12 cellular contexts compared by ENCODE assay signal in genomic region chr20:50395258-50395729, GRCh38.
A peak's percentile ranks its signal among the peaks of the same experiment; 100 is the strongest.
DNase-seq lines count a peak whose midpoint lies in the region; ATAC-seq and TF ChIP-seq lines count a peak whose summit lies in the region.
"Had no signal": no experiment of that assay in that cellular context is flagged by ENCODE, and none has a peak within 500 bp of the region (broad histone marks: within the 10 kb centered on the region; RNA-seq: fewer than 3 reads in every experiment).

No MANE protein-coding gene starts in this region.

- ATAC-seq in HG02642 (IDR thresholded peaks at IDR 0.05; ENCODE audit: poor library complexity, unreplicated experiment): no peak

- intact Hi-C loops in sigmoid colon (cut with DNase I): no loop called here

- H3K9me2 ChIP-seq in hepatocyte (replicated peaks; ENCODE audit: insufficient read depth): no peaks in the 10 kb centered on the region

- no peak overlapping the region for H3K4me3 ChIP-seq in cardiac fibroblast (replicated peaks in 1 of 2; ENCODE audit: low read depth in 2 of 2, low read length in 2 of 2)
- H3K4me3 ChIP-seq in sigmoid colon: no peak overlapping the region
- no peak overlapping the region for H3K4me3 ChIP-seq in hepatocyte
- H3K4me3 ChIP-seq: SJCRH30 had no signal

- TF ChIP-seq CTCF in cardiac fibroblast (IDR thresholded peaks at IDR 0.05; ENCODE audit: low read depth, low read length) (no peak), sigmoid colon (IDR thresholded peaks at IDR 0.05) (no peak), hepatocyte (IDR thresholded peaks at IDR 0.05; ENCODE audit: poor library complexity) (no peak)

- no peaks in the 10 kb centered on the region for H4K20me1 ChIP-seq in hepatocyte (ENCODE audit: insufficient read depth, poor library complexity, severe bottlenecking)

- H3K27ac ChIP-seq in sigmoid colon (peak overlapping the region; percentile 71 to 87 (median 77)), hepatocyte (no peak overlapping the region)
- H3K27ac ChIP-seq: SJCRH30 had no signal

- H3K36me3 ChIP-seq in sigmoid colon (no peaks in the 10 kb centered on the region), hepatocyte (replicated peaks; ENCODE audit: insufficient read depth, low read depth) (no peaks in the 10 kb centered on the region)
- H3K36me3 ChIP-seq: SJCRH30 had no signal

- H3K27me3 ChIP-seq in sigmoid colon (no peaks in the 10 kb centered on the region), hepatocyte (no peaks in the 10 kb centered on the region)

- H3K79me2 ChIP-seq in hepatocyte: no peaks in the 10 kb centered on the region

- no peak overlapping the region for H3K4me2 ChIP-seq in hepatocyte

- H3K4me1 ChIP-seq in sigmoid colon (peaks cover 0 to 49% (median 43%) of the 10 kb centered on the region in 4 donors), hepatocyte (ENCODE audit: insufficient read depth) (peaks cover 12% of the 10 kb centered on the region)
- H3K4me1 ChIP-seq: SJCRH30 had no signal

- H3K9me3 ChIP-seq in sigmoid colon (no peaks in the 10 kb centered on the region), hepatocyte (ENCODE audit: low read depth) (no peaks in the 10 kb centered on the region)
- H3K9me3 ChIP-seq: SJCRH30 had no signal

- DNase-seq in ELR (ENCODE audit: low read depth) (peak; percentile 73), cardiac fibroblast (ENCODE audit: low read depth in 2 of 2) (peak; percentile 52 to 58), kidney glomerular epithelial cell (lab: John Stamatoyannopoulos, UW) (peak; percentile 11), sigmoid colon (peak; percentile 94), hepatocyte (ENCODE audit: low spot score) (no peak), Kasumi-1 (lab: John Stamatoyannopoulos, UW) (no peak)
- DNase-seq in stimulated activated CD4-positive, alpha-beta T cell treated with anti-CD3 and anti-CD28 coated beads, Interleukin-1b, Interleukin-23, amount 100 ng/mL, for 48 hours: no peak
- DNase-seq: CD4-positive, alpha-beta T cell; NCI-H187 treated with DMSO at 0.1 percent for 48 hours; SJCRH30; stimulated activated naive CD4-positive, alpha-beta T cell treated with Interleukin-2 at 50 U/mL for 16 hours had no signal

- TF ChIP-seq EP300 in sigmoid colon (IDR thresholded peaks at IDR 0.05): peak; percentile 99 to 100 (median 100)

- TF ChIP-seq POLR2A in sigmoid colon (IDR thresholded peaks at IDR 0.05): peak in 1 of 2 donors; percentile 5

- 30 to 59% methylated on average over 10 of the region's 10 CpGs for WGBS in sigmoid colon, 2 donors
- 83% methylated on average over 10 of the region's 10 CpGs for WGBS in hepatocyte (ENCODE audit: low lambda C conversion rate, missing lambda C conversion rate)

- H2AFZ ChIP-seq in hepatocyte: no peak overlapping the region

Comparison
In these comparisons a context has a peak if more than half of its experiments do, and no peak if none do; other contexts are left out.
1. DNase-seq: peak in ELR (single experiment), cardiac fibroblast (2 of 2), kidney glomerular epithelial cell (single experiment) and sigmoid colon (single experiment); none in hepatocyte (single experiment), Kasumi-1 (0 of 2) and stimulated activated CD4-positive, alpha-beta T cell treated with anti-CD3 and anti-CD28 coated beads, Interleukin-1b, Interleukin-23, amount 100 ng/mL, for 48 hours (single experiment).